ENCODE assay signal across 12 cellular contexts in genomic region chr2:45459860-45460259, GRCh38.
"Had no signal": no experiment of that assay in that cellular context is flagged by ENCODE, and none has a peak within 500 bp of the region (broad histone marks: within the 10 kb centered on the region; RNA-seq: fewer than 3 reads in every experiment).

No MANE protein-coding gene starts in this region.

- ATAC-seq: activated CD8-positive, alpha-beta memory T cell treated with anti-CD3 and anti-CD28 coated beads, Interleukin-2, amount 10 ng/mL, durations not matched to agents 7 days and 5 days; activated T-cell treated with anti-CD3 and anti-CD28 coated beads, Interleukin-2, amount 50 U/mL, for 4 hours; natural killer cell; stimulated activated naive CD8-positive, alpha-beta T cell treated with anti-CD3 and anti-CD28 coated beads, Interleukin-15, Interleukin-2, amounts not matched to agents 100 U/mL and 50 U/mL, for 24 hours had no signal

- H3K4me3 ChIP-seq: esophagus muscularis mucosa, prostate gland, testis had no signal

- H3K27me3 Mint-ChIP-seq: activated CD8-positive, alpha-beta memory T cell treated with anti-CD3 and anti-CD28 coated beads, Interleukin-2, amount 10 ng/mL, durations not matched to agents 7 days and 5 days; activated naive CD8-positive, alpha-beta T cell treated with anti-CD3 and anti-CD28 coated beads for 36 hours had no signal

- H3K4me1 ChIP-seq: prostate gland, testis had no signal

- H3K4me3 Mint-ChIP-seq: activated CD8-positive, alpha-beta memory T cell treated with anti-CD3 and anti-CD28 coated beads, Interleukin-2, amount 10 ng/mL, durations not matched to agents 7 days and 5 days; activated naive CD8-positive, alpha-beta T cell treated with anti-CD3 and anti-CD28 coated beads for 36 hours; activated T-cell treated with anti-CD3 and anti-CD28 coated beads, Interleukin-2, amount 50 U/mL, for 4 hours; natural killer cell had no signal

- H3K27me3 ChIP-seq: esophagus muscularis mucosa, testis had no signal

- H3K27ac ChIP-seq: esophagus muscularis mucosa, prostate gland, testis had no signal

- H3K36me3 ChIP-seq: esophagus muscularis mucosa, prostate gland had no signal

- H3K4me1 Mint-ChIP-seq: activated CD8-positive, alpha-beta memory T cell treated with anti-CD3 and anti-CD28 coated beads, Interleukin-2, amount 10 ng/mL, durations not matched to agents 7 days and 5 days; activated naive CD8-positive, alpha-beta T cell treated with anti-CD3 and anti-CD28 coated beads for 36 hours had no signal

- H3K9me3 Mint-ChIP-seq: activated naive CD8-positive, alpha-beta T cell treated with anti-CD3 and anti-CD28 coated beads for 36 hours; activated T-cell treated with anti-CD3 and anti-CD28 coated beads, Interleukin-2, amount 50 U/mL, for 4 hours; natural killer cell had no signal

- H3K27ac Mint-ChIP-seq: activated CD8-positive, alpha-beta memory T cell treated with anti-CD3 and anti-CD28 coated beads, Interleukin-2, amount 10 ng/mL, durations not matched to agents 7 days and 5 days; activated naive CD8-positive, alpha-beta T cell treated with anti-CD3 and anti-CD28 coated beads for 36 hours; natural killer cell had no signal

- H3K9me3 ChIP-seq: esophagus muscularis mucosa, prostate gland, testis had no signal

- DNase-seq: activated CD4-positive, alpha-beta T cell treated with anti-CD3 and anti-CD28 coated beads, Interleukin-2, amount 50 U/mL, for 48 hours; activated CD4-positive, CD25-positive, alpha-beta regulatory T cell treated with anti-CD3 and anti-CD28 coated beads, Interleukin-2, amount 50 U/mL, for 72 hours; activated CD8-positive, alpha-beta memory T cell treated with anti-CD3 and anti-CD28 coated beads, Interleukin-2, amount 10 ng/mL, durations not matched to agents 7 days and 5 days; activated gamma-delta T cell; activated naive CD8-positive, alpha-beta T cell treated with anti-CD3 and anti-CD28 coated beads for 36 hours; activated T-cell treated with anti-CD3 and anti-CD28 coated beads, Interleukin-2, amount 50 U/mL, for 4 hours; natural killer cell; stimulated activated CD4-positive, alpha-beta T cell treated with anti-CD3 and anti-CD28 coated beads, Interleukin-2, amount 100 ng/mL, for 48 hours; stimulated activated naive CD8-positive, alpha-beta T cell treated with anti-CD3 and anti-CD28 coated beads, Interleukin-15, Interleukin-2, amounts not matched to agents 100 U/mL and 50 U/mL, for 24 hours; testis had no signal
